In genomic region chr12:55715833-55716581, GRCh38 we compare ENCODE assay signal across 8 cellular contexts. TPM values are rescaled to one million over a fixed set of nuclear protein-coding genes. Genes with fewer than 3 reads are reported as not detected.
DNase-seq lines count a peak whose midpoint lies in the region; ATAC-seq and TF ChIP-seq lines count a peak whose summit lies in the region.

TSS of gene BLOC1S1 (plus strand) at chr12:55716046. CDS start at chr12:55716052, 6 bp downstream.

- H3K27me3 ChIP-seq in right atrium auricular region (no peaks in the 10 kb centered on the region), uterus (no peaks in the 10 kb centered on the region)

- intact Hi-C loops in T-helper 2 cell treated with Interferon-gamma antibody and Interleukin-4, amounts not matched to agents 100 ng/mL and 5 ng/mL, for 36 hours (cut with micrococcal nuclease), result loop anchor here (1.0 to 5.0 kb wide), 4 partner anchors 13 to 971 kb away; partner anchors contain the start of genes CD63, PTGES3 and SARNP
- intact Hi-C loops in uterus (cut with DNase I; ENCODE audit: low total_unique reads), result no loop called here

- TF ChIP-seq POLR2A in GM18505 (IDR thresholded peaks at IDR 0.05; ENCODE audit: borderline replicate concordance, extremely low read depth, insufficient read depth, insufficient read length) (peak; percentile 60), uterus (IDR thresholded peaks at IDR 0.05) (peak; percentile 39 to 44)

- H3K4me1 ChIP-seq in right atrium auricular region, result peaks cover 0 to 78% of the 10 kb centered on the region in 2 donors
- H3K4me1 ChIP-seq in uterus, result peaks cover 10 to 25% of the 10 kb centered on the region in 2 donors

- H3K36me3 ChIP-seq in right atrium auricular region, result no peaks in the 10 kb centered on the region
- no peaks in the 10 kb centered on the region for H3K36me3 ChIP-seq in uterus

- DNase-seq in NCI-H1930 (lab: John Stamatoyannopoulos, UW) (peak; percentile 84 to 94), anterior cingulate cortex (lab: John Stamatoyannopoulos, UW) (peak in 57 of 58 donors; percentile 52 to 92 (median 83)), right atrium auricular region (ENCODE audit: low spot score) (peak; percentile 95), putamen (ENCODE audit: low spot score) (peak; percentile 93), uterus (peak; percentile 93)

- no peak for TF ChIP-seq CTCF in right atrium auricular region (IDR thresholded peaks at IDR 0.05)
- TF ChIP-seq CTCF in uterus (IDR thresholded peaks at IDR 0.05), result peak in 2 of 4 experiments; percentile 13 to 42

- peak within 1 kb of the TSS; percentile 59 to 69 for H3K4me3 ChIP-seq in right atrium auricular region
- H3K4me3 ChIP-seq in uterus, result peak within 1 kb of the TSS; percentile 72 to 83

- ATAC-seq in GM18505 (IDR thresholded peaks at IDR 0.05; ENCODE audit: unreplicated experiment) (peak; percentile 89), HG02970 (IDR thresholded peaks at IDR 0.05; ENCODE audit: low FRiP score, unreplicated experiment) (peak; percentile 77)

- H3K9me3 ChIP-seq in right atrium auricular region, result no peaks in the 10 kb centered on the region
- H3K9me3 ChIP-seq in uterus, result no peaks in the 10 kb centered on the region

- H3K27ac ChIP-seq in right atrium auricular region, result peak within 1 kb of the TSS; percentile 93 to 95
- H3K27ac ChIP-seq in uterus, result peak within 1 kb of the TSS; percentile 93 to 95

RNA-seq across cellular contexts. Expression of gene BLOC1S1, which starts in this region (rescaled TPM):
- total RNA-seq in T-helper 2 cell treated with Interferon-gamma antibody and Interleukin-4, amounts not matched to agents 100 ng/mL and 5 ng/mL, for 36 hours, result 118 and 123 TPM in 2 replicates
- total RNA-seq in right atrium auricular region (100 to 1,000 TPM; 177 to 187 TPM), uterus (100 to 1,000 TPM in 3 of 4 donors, 10 to 100 TPM in 1; 53.6 to 238 (median 140) TPM)

Comparison
In these comparisons a context has a peak if more than half of its experiments do, and no peak if none do; other contexts are left out.
1. Peak in every context shown above with its lines: DNase-seq, ATAC-seq, H3K4me3 ChIP-seq and H3K27ac ChIP-seq.